28 cellular contexts compared by ENCODE assay signal in the genomic region with DNA sequence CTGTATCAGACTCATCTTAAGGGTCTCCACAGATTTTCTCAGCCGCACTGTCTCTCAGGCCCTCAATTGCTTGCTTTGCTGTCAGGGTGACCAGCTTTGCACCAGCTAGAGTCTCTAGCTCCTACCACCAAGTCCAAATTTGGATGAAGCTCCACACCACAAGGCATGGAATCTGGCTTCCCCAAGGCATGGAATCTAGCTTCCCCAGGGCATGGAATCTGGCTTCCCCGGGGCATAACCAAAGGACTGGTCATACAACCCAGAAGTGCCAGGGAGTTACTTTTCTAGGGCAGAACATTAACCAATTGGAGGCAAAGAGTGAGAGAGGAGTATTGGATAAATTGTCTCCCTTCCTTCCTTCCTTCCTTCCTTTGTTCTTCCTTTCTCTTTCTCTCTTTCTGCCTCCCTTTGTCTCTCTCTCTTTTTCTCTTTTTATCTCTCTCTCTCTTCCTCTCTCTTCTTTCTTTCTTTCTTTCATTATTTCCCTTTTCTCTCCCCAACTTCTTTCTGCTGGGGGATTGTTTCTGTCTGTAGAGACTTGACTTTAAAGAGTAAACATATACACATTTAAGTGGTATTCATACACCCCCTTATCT.
"Had no signal": no experiment of that assay in that cellular context is flagged by ENCODE, and none has a peak within 500 bp of the region (broad histone marks: within the 10 kb centered on the region; RNA-seq: fewer than 3 reads in every experiment).

No MANE protein-coding gene starts in this region.

- H3K4me1 Mint-ChIP-seq: naive B cell had no signal

- H3K4me2 ChIP-seq: hepatocyte had no signal

- H3K4me3 ChIP-seq: body of pancreas, esophagus squamous epithelium, gastrocnemius medialis, hepatocyte, pancreas, spleen, suprapubic skin, tibial nerve had no signal

- H3K4me1 ChIP-seq: body of pancreas, esophagus squamous epithelium, gastrocnemius medialis, pancreas, suprapubic skin, tibial nerve had no signal

- H3K4me3 Mint-ChIP-seq: activated CD4-positive, alpha-beta memory T cell treated with anti-CD3 and anti-CD28 coated beads for 36 hours; activated CD4-positive, alpha-beta T cell treated with anti-CD3 and anti-CD28 coated beads, Interleukin-2, amount 10 ng/mL, durations not matched to agents 24 days and 14 days; activated naive CD8-positive, alpha-beta T cell; activated T-cell treated with anti-CD3 and anti-CD28 coated beads, Interleukin-2, amount 50 U/mL, for 24 hours; nephron progenitor cell had no signal

- ATAC-seq: body of pancreas, gastrocnemius medialis, left cardiac atrium, left ventricle myocardium superior, pancreas, right cardiac atrium had no signal

- H3K36me3 Mint-ChIP-seq: activated CD4-positive, alpha-beta memory T cell treated with anti-CD3 and anti-CD28 coated beads for 36 hours; activated naive CD8-positive, alpha-beta T cell; naive B cell had no signal

- H3K9me3 Mint-ChIP-seq: activated CD4-positive, alpha-beta memory T cell treated with anti-CD3 and anti-CD28 coated beads for 36 hours; activated CD4-positive, alpha-beta T cell treated with anti-CD3 and anti-CD28 coated beads, Interleukin-2, amount 10 ng/mL, durations not matched to agents 24 days and 14 days; activated T-cell treated with anti-CD3 and anti-CD28 coated beads, Interleukin-2, amount 50 U/mL, for 24 hours; activated T-helper 2 cell treated with anti-CD3 and anti-CD28 coated beads, Interferon-gamma antibody, Interleukin-2, Interleukin-4, amounts not matched to agents 10 μg/mL and 5 μg/mL and 100 μg/mL, durations not matched to agents 14 hours and 24 hours and 36 hours; nephron progenitor cell had no signal

- DNase-seq: activated CD4-positive, alpha-beta memory T cell treated with anti-CD3 and anti-CD28 coated beads for 36 hours; activated CD4-positive, alpha-beta T cell treated with anti-CD3 and anti-CD28 coated beads, Interleukin-2, amount 10 ng/mL, durations not matched to agents 24 days and 14 days; activated CD4-positive, CD25-positive, alpha-beta regulatory T cell treated with anti-CD3 and anti-CD28 coated beads, Interleukin-2, amount 50 U/mL, for 72 hours; activated CD8-positive, alpha-beta memory T cell treated with anti-CD3 and anti-CD28 coated beads, Interleukin-2, amount 50 U/mL, for 4 hours; activated T-cell treated with anti-CD3 and anti-CD28 coated beads, Interleukin-2, amount 50 U/mL, for 24 hours; anterior cingulate cortex; body of pancreas; dermis blood vessel endothelial cell; effector CD8-positive, alpha-beta T cell; esophagus squamous epithelium; gastrocnemius medialis; islet precursor cell; left cardiac atrium; left ventricle myocardium superior; naive B cell; nephron progenitor cell; nucleus accumbens; pancreas; right cardiac atrium; spleen; stimulated activated naive CD4-positive, alpha-beta T cell; T-helper 2 cell had no signal

- H3K27me3 ChIP-seq: body of pancreas, esophagus squamous epithelium, gastrocnemius medialis, hepatocyte, pancreas, spleen, suprapubic skin, tibial nerve had no signal

- H3K27ac ChIP-seq: body of pancreas, epithelial cell of prostate, esophagus squamous epithelium, gastrocnemius medialis, hepatocyte, pancreas, spleen, suprapubic skin, tibial nerve had no signal

- H3K36me3 ChIP-seq: esophagus squamous epithelium, gastrocnemius medialis, pancreas, spleen, suprapubic skin, tibial nerve had no signal

- H3K79me2 ChIP-seq: hepatocyte had no signal

- H3K27ac Mint-ChIP-seq: activated CD4-positive, alpha-beta memory T cell treated with anti-CD3 and anti-CD28 coated beads for 36 hours; activated CD4-positive, alpha-beta T cell treated with anti-CD3 and anti-CD28 coated beads, Interleukin-2, amount 10 ng/mL, durations not matched to agents 24 days and 14 days; activated naive CD8-positive, alpha-beta T cell; activated T-cell treated with anti-CD3 and anti-CD28 coated beads, Interleukin-2, amount 50 U/mL, for 24 hours; activated T-helper 2 cell treated with anti-CD3 and anti-CD28 coated beads, Interferon-gamma antibody, Interleukin-2, Interleukin-4, amounts not matched to agents 10 μg/mL and 5 μg/mL and 100 μg/mL, durations not matched to agents 14 hours and 24 hours and 36 hours; nephron progenitor cell had no signal
